8 cellular contexts compared by ENCODE assay signal in genomic region chr16:30378236-30379164, GRCh38. TPM values are rescaled to one million over a fixed set of nuclear protein-coding genes. Genes with fewer than 3 reads are reported as not detected.
A peak's percentile ranks its signal among the peaks of the same experiment; 100 is the strongest.
DNase-seq lines count a peak whose midpoint lies in the region; ATAC-seq, FAIRE-seq and TF ChIP-seq lines count a peak whose summit lies in the region.

No MANE protein-coding gene starts in this region.

- H3K9me3 ChIP-seq in adrenal gland (replicated peaks in 1 of 3), result no peaks in the 10 kb centered on the region

- H3K27ac ChIP-seq in adrenal gland, result peak overlapping the region; percentile 98 to 100 (median 100)

- intact Hi-C loops in adrenal gland (cut with DNase I), result no loop called here
- intact Hi-C loops in left cardiac atrium (cut with DNase I), result no loop called here

- TF ChIP-seq CTCF in adrenal gland (IDR thresholded peaks at IDR 0.05) (peak in 4 of 6 experiments; percentile 16 to 28 (median 24)), progenitor cell of endocrine pancreas (IDR thresholded peaks at IDR 0.05; ENCODE audit: unreplicated experiment) (peak; percentile 34)

- WGBS in adrenal gland, 4 donors, result 0 to 1% (median 0%) methylated on average over 16 to 66 of the region's 68 CpGs

- H3K4me3 ChIP-seq in adrenal gland, result peak overlapping the region; percentile 73 to 92 (median 77)

- H3K9me3 Mint-ChIP-seq in progenitor cell of endocrine pancreas (ENCODE audit: low read depth), result no peaks in the 10 kb centered on the region

- H3K36me3 Mint-ChIP-seq in progenitor cell of endocrine pancreas (ENCODE audit: insufficient read depth), result peaks cover 2% of the 10 kb centered on the region

- DNase-seq in GM12892 (ENCODE audit: insufficient read length) (peak; percentile 99), NCI-H1436 (lab: John Stamatoyannopoulos, UW) (peak; percentile 98), SW480 (ENCODE audit: low spot score) (peak; percentile 94), adrenal gland (peak; percentile 98 to 99 (median 99)), left cardiac atrium (peak; percentile 99), progenitor cell of endocrine pancreas (ENCODE audit: low spot score, unreplicated experiment) (peak; percentile 99), ureter (ENCODE audit: low spot score) (peak; percentile 99)

- H3K27ac Mint-ChIP-seq in progenitor cell of endocrine pancreas, result peak overlapping the region; percentile 99

- no peaks in the 10 kb centered on the region for H3K27me3 Mint-ChIP-seq in progenitor cell of endocrine pancreas

- no peaks in the 10 kb centered on the region for H3K27me3 ChIP-seq in adrenal gland

- H3K4me1 ChIP-seq in adrenal gland (replicated peaks in 1 of 2), result peaks cover 9 to 18% of the 10 kb centered on the region in 2 donors

- peak; percentile 98 for FAIRE-seq in GM12892 (lab: Jason Lieb, UNC)

- ATAC-seq in HG02840 (IDR thresholded peaks at IDR 0.05; ENCODE audit: low FRiP score, unreplicated experiment) (peak; percentile 79), left cardiac atrium (peak; percentile 97)

- peak; percentile 76 for TF ChIP-seq POLR2A in GM12892 (IDR thresholded peaks at IDR 0.05; ENCODE audit: low read depth, low read length)
- TF ChIP-seq POLR2A in adrenal gland (IDR thresholded peaks at IDR 0.05), result peak in 1 of 2 donors; percentile 73

- H3K36me3 ChIP-seq in adrenal gland (replicated peaks in 1 of 2), result no peaks in the 10 kb centered on the region

- H3K4me1 Mint-ChIP-seq in progenitor cell of endocrine pancreas (ENCODE audit: low read depth), result peaks cover 11% of the 10 kb centered on the region

- peak overlapping the region; percentile 93 for H3K4me3 Mint-ChIP-seq in progenitor cell of endocrine pancreas (ENCODE audit: low read depth)

RNA-seq across cellular contexts. Expression of gene SEPTIN1, which starts 3.9 kb away (rescaled TPM):
- 70.7 TPM for polyA plus RNA-seq in GM12892 (2012; ENCODE audit: missing spikeins)
- total RNA-seq in adrenal gland, result 1 to 10 TPM in 7 of 8 donors, not detected in 1; 1.0 to 5.5 (median 2.8) TPM
- 10 to 100 TPM in 1 of 3 donors, 1 to 10 TPM in 1, under 1 TPM in 1; 0.75 to 19.8 (median 9.3) TPM for polyA plus RNA-seq in adrenal gland
- total RNA-seq in left cardiac atrium, result 1 to 10 TPM; 2.0 to 3.4 TPM
- 2.0 and 2.3 TPM in 2 replicates for total RNA-seq in progenitor cell of endocrine pancreas
- total RNA-seq in ureter, result 8.2 TPM

RNA-seq across cellular contexts. Expression of gene MYL11, which starts 3.9 kb away (rescaled TPM):
- not detected for polyA plus RNA-seq in GM12892 (2012; ENCODE audit: missing spikeins)
- 1 to 10 TPM in 1 of 8 donors, not detected in 7; 2.9 TPM for total RNA-seq in adrenal gland
- 1 to 10 TPM in 1 of 3 donors, not detected in 2; 2.7 TPM for polyA plus RNA-seq in adrenal gland
- total RNA-seq in left cardiac atrium, result not detected
- total RNA-seq in progenitor cell of endocrine pancreas, result 2.6 and 3.5 TPM in 2 replicates
- total RNA-seq in ureter, result 2.9 TPM

RNA-seq across cellular contexts. Expression of gene TBC1D10B, which starts 8.2 kb away (rescaled TPM):
- 12.4 TPM for polyA plus RNA-seq in GM12892 (2012; ENCODE audit: missing spikeins)
- total RNA-seq in adrenal gland, result 10 to 100 TPM; 37.6 to 67.7 (median 45.4) TPM
- polyA plus RNA-seq in adrenal gland, result 10 to 100 TPM; 33.7 to 65.4 (median 44.3) TPM
- 10 to 100 TPM; 23.4 to 30.5 TPM for total RNA-seq in left cardiac atrium
- total RNA-seq in progenitor cell of endocrine pancreas, result 51.0 and 51.8 TPM in 2 replicates
- total RNA-seq in ureter, result 36.9 TPM

RNA-seq across cellular contexts. Expression of gene ZNF48, which starts 16.7 kb away (rescaled TPM):
- 3.1 TPM for polyA plus RNA-seq in GM12892 (2012; ENCODE audit: missing spikeins)
- total RNA-seq in adrenal gland (10 to 100 TPM in 3 of 8 donors, 1 to 10 TPM in 5; 7.3 to 23.8 (median 9.0) TPM), left cardiac atrium (1 to 10 TPM; 5.4 to 6.4 TPM), progenitor cell of endocrine pancreas (59.7 and 62.6 TPM in 2 replicates), ureter (8.1 TPM)
- polyA plus RNA-seq in adrenal gland, result 1 to 10 TPM; 2.6 to 5.6 (median 4.2) TPM

RNA-seq across cellular contexts. Expression of gene CD2BP2, which starts 23.4 kb away (rescaled TPM):
- polyA plus RNA-seq in GM12892 (2012; ENCODE audit: missing spikeins), result 28.0 TPM
- total RNA-seq in adrenal gland, result 10 to 100 TPM; 27.5 to 95.8 (median 80.3) TPM
- 10 to 100 TPM; 53.5 to 95.6 (median 58.0) TPM for polyA plus RNA-seq in adrenal gland
- total RNA-seq in left cardiac atrium, result 10 to 100 TPM; 35.5 to 47.8 TPM
- total RNA-seq in progenitor cell of endocrine pancreas, result 76.9 and 78.8 TPM in 2 replicates
- 69.0 TPM for total RNA-seq in ureter

Comparison
In these comparisons a context has a peak if more than half of its experiments do, and no peak if none do; other contexts are left out.
1. Peak in every context shown above with its lines: DNase-seq, ATAC-seq, H3K4me3 ChIP-seq and H3K27ac ChIP-seq.